ENCODE assay signal across 24 cellular contexts in the genomic region with DNA sequence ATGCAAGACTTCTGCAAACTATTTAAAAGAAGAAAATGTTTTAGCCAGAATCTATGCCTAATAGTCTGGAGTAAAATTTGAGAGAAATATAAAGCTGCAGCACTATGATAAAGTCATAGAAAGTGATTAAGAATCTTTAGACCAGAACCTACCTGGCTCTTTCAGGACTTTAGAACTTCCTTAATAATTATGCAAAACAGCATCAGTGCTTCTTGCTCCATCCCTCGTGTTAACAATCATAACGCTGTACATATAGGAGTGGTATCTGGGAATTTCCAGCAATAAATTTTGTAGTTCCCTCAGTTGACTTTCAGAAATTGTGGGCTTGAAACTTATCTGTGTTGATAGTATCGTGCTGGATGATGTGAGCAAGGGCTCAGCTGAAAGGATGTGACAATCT.
"Had no signal": no experiment of that assay in that cellular context is flagged by ENCODE, and none has a peak within 500 bp of the region (broad histone marks: within the 10 kb centered on the region; RNA-seq: fewer than 3 reads in every experiment).

No MANE protein-coding gene starts in this region.

- H3K4me3 Mint-ChIP-seq: mesothelial cell of epicardium; naive thymus-derived CD8-positive, alpha-beta T cell had no signal

- H3K27me3 Mint-ChIP-seq: naive thymus-derived CD8-positive, alpha-beta T cell had no signal

- ATAC-seq: left lobe of liver; naive thymus-derived CD8-positive, alpha-beta T cell; psoas muscle; right cardiac atrium had no signal

- DNase-seq: dorsolateral prefrontal cortex; effector CD4-positive, alpha-beta T cell; head of caudate nucleus; mesenchymal stem cell; naive thymus-derived CD8-positive, alpha-beta T cell; occipital lobe; ovary; posterior cingulate gyrus; psoas muscle; right cardiac atrium; sigmoid colon; stimulated activated CD4-positive, alpha-beta T cell treated with anti-CD3 and anti-CD28 coated beads, Interleukin-15, amount 100 ng/mL, for 24 hours; stimulated activated CD4-positive, alpha-beta T cell treated with anti-CD3 and anti-CD28 coated beads, Interleukin-2, amount 100 ng/mL, for 48 hours; stimulated activated CD8-positive, alpha-beta memory T cell treated with anti-CD3 and anti-CD28 coated beads, Interleukin-4, amount 100 ng/mL, for 48 hours; stimulated activated naive CD4-positive, alpha-beta T cell treated with Interleukin-2 at 50 U/mL for 16 hours; stomach; thyroid gland; trophoblast cell had no signal

- FAIRE-seq: colon, frontal cortex, keratinocyte had no signal

- H3K4me1 ChIP-seq: psoas muscle, sigmoid colon had no signal

- H3K9me3 Mint-ChIP-seq: mesothelial cell of epicardium; naive thymus-derived CD8-positive, alpha-beta T cell had no signal

- H3K27ac ChIP-seq: dorsolateral prefrontal cortex, ovary, psoas muscle, sigmoid colon, stomach, thyroid gland had no signal

- H3K4me3 ChIP-seq: dorsolateral prefrontal cortex, lung, ovary, psoas muscle, sigmoid colon, stomach, thyroid gland had no signal

- H3K36me3 Mint-ChIP-seq: mesothelial cell of epicardium; naive thymus-derived CD8-positive, alpha-beta T cell had no signal

- H3K27me3 ChIP-seq: ovary, sigmoid colon, stomach, thyroid gland had no signal

- H3K27ac Mint-ChIP-seq: mesothelial cell of epicardium; naive thymus-derived CD8-positive, alpha-beta T cell had no signal

- H3K36me3 ChIP-seq: ovary, sigmoid colon, stomach, thyroid gland had no signal

- H3K9me3 ChIP-seq: ovary, psoas muscle, sigmoid colon, stomach, thyroid gland had no signal
